Comparison of ENCODE assay signal across 1 cellular context in genomic region chr7:90211391-90212148, GRCh38.
TF ChIP-seq lines count a peak whose summit lies in the region.

Gene STEAP2 (plus strand): TSS chr7:90211740. CDS start chr7:90225083, 13,343 bp downstream.

TF ChIP-seq in HepG2, 621 proteins besides CTCF, POLR2A, EP300 and RAD21 (continued from another document and continues in another):
- TF ChIP-seq GMEB2 (CRISPR knock-in tag; IDR thresholded peaks at IDR 0.05; ENCODE audit: low read depth): no peak
- peak; percentile 95 for TF ChIP-seq ZNF350 (CRISPR knock-in tag; IDR thresholded peaks at IDR 0.05; ENCODE audit: borderline replicate concordance, low read depth)
- TF ChIP-seq ZBTB39 (CRISPR knock-in tag; IDR thresholded peaks at IDR 0.05): no peak
- no peak for TF ChIP-seq SIX1 (CRISPR knock-in tag; IDR thresholded peaks at IDR 0.05; ENCODE audit: borderline replicate concordance)
- TF ChIP-seq ZNF616 (CRISPR knock-in tag; IDR thresholded peaks at IDR 0.05; ENCODE audit: low read depth): no peak
- TF ChIP-seq KAT7 (CRISPR knock-in tag; IDR thresholded peaks at IDR 0.05; ENCODE audit: borderline replicate concordance): peak; percentile 100
- TF ChIP-seq TFDP2 (CRISPR knock-in tag; IDR thresholded peaks at IDR 0.05): peak; percentile 87
- TF ChIP-seq HOXA9 (CRISPR knock-in tag; IDR thresholded peaks at IDR 0.05; ENCODE audit: borderline replicate concordance): peak; percentile 92
- TF ChIP-seq HOXA3 (CRISPR knock-in tag; IDR thresholded peaks at IDR 0.05): peak; percentile 80
- peak; percentile 51; the same call in 1 of the 2 replicates for TF ChIP-seq SKIL (CRISPR knock-in tag; IDR thresholded peaks at IDR 0.05; ENCODE audit: borderline replicate concordance)
- TF ChIP-seq PLRG1 (conservative IDR thresholded peaks at IDR 0.05): no peak
- TF ChIP-seq FOXA1 (IDR thresholded peaks at IDR 0.05): no peak
- peak; percentile 37; the same call in 1 of the 2 replicates for TF ChIP-seq FOXA1 (CRISPR knock-in tag; IDR thresholded peaks at IDR 0.05)
- peak; percentile 79 for TF ChIP-seq BCL6 (CRISPR knock-in tag; IDR thresholded peaks at IDR 0.05)
- TF ChIP-seq SNAI1 (CRISPR knock-in tag; IDR thresholded peaks at IDR 0.05; ENCODE audit: borderline replicate concordance): no peak
- no peak for TF ChIP-seq ZNF44 (CRISPR knock-in tag; IDR thresholded peaks at IDR 0.05)
- no peak for TF ChIP-seq ZNF382 (CRISPR knock-in tag; IDR thresholded peaks at IDR 0.05; ENCODE audit: borderline replicate concordance)
- TF ChIP-seq ATF1 (CRISPR knock-in tag; IDR thresholded peaks at IDR 0.05): no peak
- no peak; the same call in 1 of the 2 replicates for TF ChIP-seq ARNTL (CRISPR knock-in tag; IDR thresholded peaks at IDR 0.05)
- no peak for TF ChIP-seq CEBPZ (IDR thresholded peaks at IDR 0.05; ENCODE audit: low read length)
- 0 out of 2 replicates have a peak, but pooled peaks have one; percentile 32 for TF ChIP-seq RELA (CRISPR knock-in tag; IDR thresholded peaks at IDR 0.05)
- peak; percentile 80; the same call in 1 of the 2 replicates for TF ChIP-seq ZNF431 (CRISPR knock-in tag; IDR thresholded peaks at IDR 0.05; ENCODE audit: borderline replicate concordance, low read depth)
- peak; percentile 93 for TF ChIP-seq ZNF83 (CRISPR knock-in tag; IDR thresholded peaks at IDR 0.05; ENCODE audit: borderline replicate concordance)
- TF ChIP-seq MTF1 (CRISPR knock-in tag; IDR thresholded peaks at IDR 0.05): no peak
- no peak for TF ChIP-seq ZNF674 (CRISPR knock-in tag; IDR thresholded peaks at IDR 0.05; ENCODE audit: low read depth)
- TF ChIP-seq ZBTB33 (CRISPR knock-in tag; IDR thresholded peaks at IDR 0.05): peak; percentile 45; the same call in 1 of the 2 replicates
- TF ChIP-seq RNF219 (CRISPR knock-in tag; IDR thresholded peaks at IDR 0.05): 0 out of 2 replicates have a peak, but pooled peaks have one; percentile 24
- 0 out of 2 replicates have a peak, but pooled peaks have one; percentile 82 for TF ChIP-seq HOXD1 (CRISPR knock-in tag; IDR thresholded peaks at IDR 0.05)
- TF ChIP-seq HIVEP1 (CRISPR knock-in tag; IDR thresholded peaks at IDR 0.05): peak; percentile 71; the same call in 1 of the 2 replicates
- 0 out of 2 replicates have a peak, but pooled peaks have one; percentile 37 for TF ChIP-seq DNMT1 (CRISPR knock-in tag; IDR thresholded peaks at IDR 0.05)
- TF ChIP-seq RFX5 (IDR thresholded peaks at IDR 0.05; ENCODE audit: low read depth, low read length): no peak
- peak in 1 of 2 experiments; percentile 68; a peak in 1 of 4 replicates for TF ChIP-seq REST (IDR thresholded peaks at IDR 0.05; ENCODE audit: borderline replicate concordance in 1 of 2, low read depth in 1 of 2, low read length in 2 of 2)
- TF ChIP-seq ZNF34 (CRISPR knock-in tag; IDR thresholded peaks at IDR 0.05; ENCODE audit: borderline replicate concordance): peak; percentile 89; the same call in 1 of the 2 replicates
- no peak for TF ChIP-seq ZNF850 (CRISPR knock-in tag; conservative IDR thresholded peaks at IDR 0.05)
- peak; percentile 88 for TF ChIP-seq ZNF672 (CRISPR knock-in tag; IDR thresholded peaks at IDR 0.05)
- peak; percentile 93; the same call in 1 of the 2 replicates for TF ChIP-seq ZNF710 (CRISPR knock-in tag; IDR thresholded peaks at IDR 0.05; ENCODE audit: borderline replicate concordance)
- 0 out of 2 replicates have a peak, but pooled peaks have one; percentile 24 for TF ChIP-seq ZNF441 (CRISPR knock-in tag; IDR thresholded peaks at IDR 0.05; ENCODE audit: borderline replicate concordance)
- no peak for TF ChIP-seq NR1H2 (CRISPR knock-in tag; IDR thresholded peaks at IDR 0.05; ENCODE audit: borderline replicate concordance, low read depth)
- peak; percentile 67 for TF ChIP-seq TAF15 (IDR thresholded peaks at IDR 0.05; ENCODE audit: low read depth, low read length, poor library complexity, severe bottlenecking)
